Comparison of ENCODE assay signal across 20 cellular contexts in genomic region chr14:92461891-92462290, GRCh38. TPM values are rescaled to one million over a fixed set of nuclear protein-coding genes. Genes with fewer than 3 reads are reported as not detected.
DNase-seq lines count a peak whose midpoint lies in the region; ATAC-seq and TF ChIP-seq lines count a peak whose summit lies in the region.
"Had no signal": no experiment of that assay in that cellular context is flagged by ENCODE, and none has a peak within 500 bp of the region (broad histone marks: within the 10 kb centered on the region; RNA-seq: fewer than 3 reads in every experiment).

No MANE protein-coding gene starts in this region.

- peak overlapping the region; percentile 71 for H3K27ac ChIP-seq in HL-60 (replicated peaks)
- H3K27ac ChIP-seq in CD4-positive, alpha-beta memory T cell (ENCODE audit: low read depth, low read length), result no peak overlapping the region
- H3K27ac ChIP-seq: SJSA1 had no signal

- no peaks in the 10 kb centered on the region for H3K27me3 Mint-ChIP-seq in CD14-positive monocyte (ENCODE audit: low read depth in 3 of 3)
- peaks cover 13% of the 10 kb centered on the region for H3K27me3 Mint-ChIP-seq in endothelial cell (ENCODE audit: unreplicated experiment)
- peaks cover 0 to 1% of the 10 kb centered on the region in 2 donors for H3K27me3 Mint-ChIP-seq in CD4-positive, alpha-beta memory T cell

- H3K36me3 ChIP-seq in CD4-positive, alpha-beta memory T cell (ENCODE audit: insufficient read depth, low read length), result no peaks in the 10 kb centered on the region
- H3K36me3 ChIP-seq: Peyer's patch, SJSA1 had no signal

- H3K4me3 Mint-ChIP-seq in CD14-positive monocyte (peak overlapping the region; percentile 85 to 94), endothelial cell (ENCODE audit: unreplicated experiment) (no peak overlapping the region)
- no peak overlapping the region for H3K4me3 Mint-ChIP-seq in CD4-positive, alpha-beta memory T cell
- H3K4me3 Mint-ChIP-seq: brain, H9, T-helper 17 cell had no signal

- CTCF ChIA-PET in CD4-positive, alpha-beta memory T cell (lab: Charles Lee; ENCODE audit: partially characterized antibody), result no interaction called here

- no peak overlapping the region for H3K4me3 ChIP-seq in HL-60 (replicated peaks; ENCODE audit: insufficient read depth, low read length)
- H3K4me3 ChIP-seq in CD4-positive, alpha-beta memory T cell (ENCODE audit: low read length in 2 of 2), result no peak overlapping the region
- H3K4me3 ChIP-seq: K562, Peyer's patch, SJSA1 had no signal

- H3K9me3 ChIP-seq in CD4-positive, alpha-beta memory T cell (ENCODE audit: control insufficient read depth in 1 of 2, low read length in 2 of 2), result no peaks in the 10 kb centered on the region
- H3K9me3 ChIP-seq: SJSA1 had no signal

- no peak for ATAC-seq in sciatic nerve
- ATAC-seq: K562, T-helper 17 cell had no signal

- intact Hi-C loops in CD14-positive monocyte (cut with micrococcal nuclease), result loop anchor here (5.0 to 10.0 kb wide), 3 partner anchors 53 to 190 kb away; partner anchors contain the start of gene RIN3 (in 1 of the 2)
- intact Hi-C loops in sciatic nerve (cut with DNase I), result no loop called here
- intact Hi-C loops in CD4-positive, alpha-beta memory T cell (cut with micrococcal nuclease), result no loop called here

- POLR2A ChIA-PET in CD4-positive, alpha-beta memory T cell (lab: Charles Lee; ENCODE audit: partially characterized antibody), result no interaction called here

- H3K27ac Mint-ChIP-seq in CD14-positive monocyte, result peak overlapping the region; percentile 78 to 96 (median 91)
- peak overlapping the region; percentile 36 for H3K27ac Mint-ChIP-seq in endothelial cell (ENCODE audit: unreplicated experiment)
- H3K27ac Mint-ChIP-seq in CD4-positive, alpha-beta memory T cell, result no peak overlapping the region
- H3K27ac Mint-ChIP-seq: brain, H9, T-helper 17 cell had no signal

- peaks cover 48 to 72% of the 10 kb centered on the region in 2 donors for H3K36me3 Mint-ChIP-seq in CD14-positive monocyte
- H3K36me3 Mint-ChIP-seq in endothelial cell (ENCODE audit: low read depth, unreplicated experiment), result no peaks in the 10 kb centered on the region
- H3K36me3 Mint-ChIP-seq in CD4-positive, alpha-beta memory T cell, result no peaks in the 10 kb centered on the region
- H3K36me3 Mint-ChIP-seq: brain had no signal

- no peaks in the 10 kb centered on the region for H3K4me1 ChIP-seq in CD4-positive, alpha-beta memory T cell (ENCODE audit: insufficient read depth, low read length)
- H3K4me1 ChIP-seq: Peyer's patch had no signal

- DNase-seq in CD14-positive monocyte (ENCODE audit: low spot score) (no peak), HL-60 (ENCODE audit: low read depth in 1 of 2, low spot score in 1 of 2) (no peak), endothelial cell (ENCODE audit: low spot score) (no peak), sciatic nerve (ENCODE audit: low spot score) (peak; percentile 22), NCI-H146 treated with DMSO at 0.1 percent for 48 hours (lab: John Stamatoyannopoulos, UW; ENCODE audit: unreplicated experiment) (no peak), NCI-H1417 treated with DMSO at 0.1 percent for 48 hours (lab: John Stamatoyannopoulos, UW) (no peak), GM03348 (ENCODE audit: low spot score) (no peak)
- DNase-seq in CD4-positive, alpha-beta memory T cell, result no peak
- DNase-seq: activated CD4-positive, alpha-beta T cell treated with anti-CD3 and anti-CD28 coated beads for 48 hours; activated gamma-delta T cell; H9; MM.1S; NCI-H146; NCI-H510A treated with DMSO at 0.1 percent for 48 hours; Peyer's patch; stimulated activated CD4-positive, alpha-beta T cell treated with anti-CD3 and anti-CD28 coated beads, Interleukin-4, amount 100 ng/mL, for 4 hours; T-helper 17 cell had no signal

- H3K9me3 Mint-ChIP-seq in CD14-positive monocyte (peaks cover 0 to 4% (median 0%) of the 10 kb centered on the region in 7 donors), endothelial cell (ENCODE audit: unreplicated experiment) (no peaks in the 10 kb centered on the region)
- peaks cover 0 to 4% (median under 1%) of the 10 kb centered on the region in 8 donors for H3K9me3 Mint-ChIP-seq in CD4-positive, alpha-beta memory T cell
- H3K9me3 Mint-ChIP-seq: H9 had no signal

- H3K27me3 ChIP-seq in HL-60 (ENCODE audit: insufficient read depth, poor library complexity, severe bottlenecking), result no peaks in the 10 kb centered on the region
- H3K27me3 ChIP-seq in CD4-positive, alpha-beta memory T cell (ENCODE audit: insufficient read depth, low read length), result no peaks in the 10 kb centered on the region
- H3K27me3 ChIP-seq: Peyer's patch, SJSA1 had no signal

- TF ChIP-seq CTCF in CD14-positive monocyte (IDR thresholded peaks at IDR 0.05), result no peak
- no peak for TF ChIP-seq CTCF in HL-60 (IDR thresholded peaks at IDR 0.05; ENCODE audit: insufficient read depth, low read length)
- no peak for TF ChIP-seq CTCF in endothelial cell (IDR thresholded peaks at IDR 0.05; ENCODE audit: unreplicated experiment)

- H3K4me1 Mint-ChIP-seq in CD14-positive monocyte (peaks cover 78% of the 10 kb centered on the region), endothelial cell (ENCODE audit: unreplicated experiment) (peaks cover 51% of the 10 kb centered on the region)
- H3K4me1 Mint-ChIP-seq in CD4-positive, alpha-beta memory T cell, result peaks cover 0 to 9% (median 4%) of the 10 kb centered on the region in 4 donors

RNA-seq across cellular contexts. Expression of gene RIN3, which starts 51.7 kb away (rescaled TPM):
- polyA plus RNA-seq in CD14-positive monocyte, result 10 to 100 TPM; 42.8 to 54.6 TPM
- total RNA-seq in endothelial cell (ENCODE audit: unreplicated experiment) (25.8 TPM), sciatic nerve (22.1 TPM)
- 10 to 100 TPM; 66.9 to 74.9 TPM for total RNA-seq in CD4-positive, alpha-beta memory T cell
- polyA plus RNA-seq in CD4-positive, alpha-beta memory T cell, result 10 to 100 TPM in 1 of 2 donors, 1 to 10 TPM in 1; 4.0 to 25.0 TPM

Comparison
In these comparisons a context has a peak if more than half of its experiments do, and no peak if none do; other contexts are left out.
1. H3K27ac Mint-ChIP-seq: peak in CD14-positive monocyte (7 of 7) and endothelial cell (single experiment); none in CD4-positive, alpha-beta memory T cell (0 of 7).
2. H3K4me3 Mint-ChIP-seq: peak in CD14-positive monocyte (2 of 2); none in endothelial cell (single experiment) and CD4-positive, alpha-beta memory T cell (0 of 8).
3. intact Hi-C loops: an anchor here in CD14-positive monocyte (5.0 to 10.0 kb wide); none called in sciatic nerve and CD4-positive, alpha-beta memory T cell.